ENCODE assay signal across 26 cellular contexts in the genomic region with DNA sequence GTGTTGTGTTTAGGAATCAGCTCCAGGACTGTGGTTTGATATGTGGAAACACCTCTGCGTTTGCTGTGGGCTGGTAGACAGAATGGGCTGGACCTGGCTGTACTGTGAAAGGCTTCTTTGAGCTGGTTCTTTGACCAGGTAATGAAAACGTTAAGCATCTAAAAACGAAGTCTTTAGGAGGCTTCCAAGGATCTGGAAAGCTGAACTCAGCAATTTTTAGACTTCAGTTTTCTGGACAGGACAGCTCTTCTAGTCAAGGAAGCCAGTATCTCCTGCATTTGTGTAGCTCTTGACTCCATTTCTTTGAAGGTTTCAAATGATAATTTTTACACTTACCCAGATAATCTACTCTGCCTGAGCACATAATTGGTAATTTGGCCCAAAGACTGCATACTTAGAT.
"Had no signal": no experiment of that assay in that cellular context is flagged by ENCODE, and none has a peak within 500 bp of the region (broad histone marks: within the 10 kb centered on the region; RNA-seq: fewer than 3 reads in every experiment).

No MANE protein-coding gene starts in this region.

- H3K27me3 ChIP-seq: brain microvascular endothelial cell, esophagus muscularis mucosa, ovary, spleen, vagina had no signal

- H3K9me3 ChIP-seq: ovary, prostate gland, thoracic aorta, vagina had no signal

- FAIRE-seq: frontal cortex had no signal

- ATAC-seq: natural killer cell treated with Interleukin-12 subunit alpha and Interleukin-12 subunit beta and Interleukin-15 and Interleukin-18, amount 100 ng/mL, for 72 hours had no signal

- H3K27ac ChIP-seq: brain microvascular endothelial cell, esophagus muscularis mucosa, left ventricle myocardium inferior, ovary, prostate gland, thoracic aorta, vagina had no signal

- DNase-seq: activated CD4-positive, alpha-beta T cell treated with anti-CD3 and anti-CD28 coated beads for 4 hours; activated CD4-positive, alpha-beta T cell treated with anti-CD3 and anti-CD28 coated beads, Interleukin-2, amount 50 U/mL, for 48 hours; activated CD4-positive, CD25-positive, alpha-beta regulatory T cell; activated CD8-positive, alpha-beta memory T cell treated with anti-CD3 and anti-CD28 coated beads, Interleukin-2, amount 50 U/mL, for 48 hours; activated naive CD4-positive, alpha-beta T cell treated with Interleukin-2 at 50 U/mL for 16 hours; activated T-cell treated with anti-CD3 and anti-CD28 coated beads, Interleukin-2, amount 50 U/mL, for 48 hours; anterior cingulate cortex; brain microvascular endothelial cell; central memory CD4-positive, alpha-beta T cell; effector memory CD4-positive, alpha-beta T cell; glutamatergic neuron; hippocampal formation; kidney glomerular epithelial cell; left ventricle myocardium inferior; mammary epithelial cell; midbrain; ovary; spleen; stimulated activated CD4-positive, alpha-beta T cell treated with anti-CD3 and anti-CD28 coated beads, Interleukin-4, amount 100 ng/mL, for 1 hour; stimulated activated naive CD4-positive, alpha-beta T cell had no signal

- H3K4me3 ChIP-seq: esophagus muscularis mucosa, left ventricle myocardium inferior, ovary, prostate gland, spleen, thoracic aorta, vagina had no signal

- H3K4me1 ChIP-seq: prostate gland had no signal

- H3K36me3 ChIP-seq: brain microvascular endothelial cell, esophagus muscularis mucosa, left ventricle myocardium inferior, ovary, prostate gland, vagina had no signal
